8 cellular contexts compared by ENCODE assay signal in genomic region chr19:12648088-12648487, GRCh38. TPM values are rescaled to one million over a fixed set of nuclear protein-coding genes. Genes with fewer than 3 reads are reported as not detected.
DNase-seq lines count a peak whose midpoint lies in the region; ATAC-seq and TF ChIP-seq lines count a peak whose summit lies in the region.

No MANE protein-coding gene starts in this region.

- WGBS in stomach, 5 donors = 8 to 25% (median 19%) methylated on average over 24 to 29 of the region's 29 CpGs

- no peak overlapping the region for H3K27ac Mint-ChIP-seq in activated naive CD8-positive, alpha-beta T cell treated with anti-CD3 and anti-CD28 coated beads for 36 hours
- H3K27ac Mint-ChIP-seq in progenitor cell of endocrine pancreas = no peak overlapping the region
- H3K27ac Mint-ChIP-seq in activated naive CD4-positive, alpha-beta T cell treated with anti-CD3 and anti-CD28 coated beads for 36 hours = no peak overlapping the region

- no peak for TF ChIP-seq EP300 in stomach (IDR thresholded peaks at IDR 0.05)

- H3K27ac ChIP-seq in stomach = no peak overlapping the region

- H3K4me1 ChIP-seq in stomach = peaks cover 10 to 19% (median 17%) of the 10 kb centered on the region in 4 donors

- H3K9me3 ChIP-seq in stomach = no peaks in the 10 kb centered on the region

- no peak overlapping the region for H3K4me3 Mint-ChIP-seq in activated naive CD8-positive, alpha-beta T cell treated with anti-CD3 and anti-CD28 coated beads for 36 hours
- no peak overlapping the region for H3K4me3 Mint-ChIP-seq in progenitor cell of endocrine pancreas (ENCODE audit: low read depth)
- H3K4me3 Mint-ChIP-seq in activated naive CD4-positive, alpha-beta T cell treated with anti-CD3 and anti-CD28 coated beads for 36 hours = no peak overlapping the region

- no peaks in the 10 kb centered on the region for H3K27me3 Mint-ChIP-seq in activated naive CD8-positive, alpha-beta T cell treated with anti-CD3 and anti-CD28 coated beads for 36 hours
- no peaks in the 10 kb centered on the region for H3K27me3 Mint-ChIP-seq in progenitor cell of endocrine pancreas
- no peaks in the 10 kb centered on the region for H3K27me3 Mint-ChIP-seq in activated naive CD4-positive, alpha-beta T cell treated with anti-CD3 and anti-CD28 coated beads for 36 hours (ENCODE audit: low read depth)

- no peaks in the 10 kb centered on the region for H3K27me3 ChIP-seq in stomach

- peaks cover 0 to 30% (median 14%) of the 10 kb centered on the region in 4 donors for H3K36me3 ChIP-seq in stomach

- ATAC-seq in GM18519 (IDR thresholded peaks at IDR 0.05; ENCODE audit: low FRiP score, unreplicated experiment) = no peak

- TF ChIP-seq CTCF in HFF-Myc (IDR thresholded peaks at IDR 0.05; ENCODE audit: low read depth, low read length, missing control alignments) (peak; percentile 12), choroid plexus epithelial cell (conservative IDR thresholded peaks at IDR 0.05; ENCODE audit: low read depth, low read length) (peak; percentile 40), stomach (IDR thresholded peaks at IDR 0.05) (peak in 1 of 7 experiments; percentile 19), progenitor cell of endocrine pancreas (IDR thresholded peaks at IDR 0.05; ENCODE audit: unreplicated experiment) (no peak)

- CTCF ChIA-PET in activated naive CD4-positive, alpha-beta T cell treated with anti-CD3 and anti-CD28 coated beads for 36 hours (lab: Charles Lee) = interaction anchor here (0.7 to 1.3 kb wide), 2 partner anchors 8 to 18 kb away, joined by 3 read pairs; no protein-coding TSS in a partner anchor

- DNase-seq in HFF-Myc (ENCODE audit: extremely low read depth, low read depth) (no peak), choroid plexus epithelial cell (ENCODE audit: low read depth) (no peak), iPS-NIHi7 (ENCODE audit: extremely low spot score) (peak; percentile 76), stomach (no peak), progenitor cell of endocrine pancreas (ENCODE audit: low spot score, unreplicated experiment) (no peak)
- no peak for DNase-seq in activated naive CD8-positive, alpha-beta T cell treated with anti-CD3 and anti-CD28 coated beads for 36 hours
- no peak for DNase-seq in activated naive CD4-positive, alpha-beta T cell treated with anti-CD3 and anti-CD28 coated beads for 36 hours

- no peak overlapping the region for H3K4me3 ChIP-seq in HFF-Myc (replicated peaks; ENCODE audit: low read depth, low read length)
- H3K4me3 ChIP-seq in choroid plexus epithelial cell (ENCODE audit: low read depth, low read length) = no peak overlapping the region
- peak overlapping the region; percentile 41 to 48 (median 44) for H3K4me3 ChIP-seq in stomach

- peaks cover 2% of the 10 kb centered on the region for H3K4me1 Mint-ChIP-seq in activated naive CD8-positive, alpha-beta T cell treated with anti-CD3 and anti-CD28 coated beads for 36 hours
- H3K4me1 Mint-ChIP-seq in progenitor cell of endocrine pancreas (ENCODE audit: low read depth) = no peaks in the 10 kb centered on the region
- no peaks in the 10 kb centered on the region for H3K4me1 Mint-ChIP-seq in activated naive CD4-positive, alpha-beta T cell treated with anti-CD3 and anti-CD28 coated beads for 36 hours (ENCODE audit: low read depth)

- peaks cover 33% of the 10 kb centered on the region for H3K36me3 Mint-ChIP-seq in activated naive CD8-positive, alpha-beta T cell treated with anti-CD3 and anti-CD28 coated beads for 36 hours
- peaks cover 15% of the 10 kb centered on the region for H3K36me3 Mint-ChIP-seq in progenitor cell of endocrine pancreas (ENCODE audit: insufficient read depth)
- peaks cover 31% of the 10 kb centered on the region for H3K36me3 Mint-ChIP-seq in activated naive CD4-positive, alpha-beta T cell treated with anti-CD3 and anti-CD28 coated beads for 36 hours (ENCODE audit: low read depth)

- intact Hi-C loops in stomach (cut with DNase I; ENCODE audit: low total_unique reads) = no loop called here
- intact Hi-C loops in activated naive CD4-positive, alpha-beta T cell treated with anti-CD3 and anti-CD28 coated beads for 36 hours (cut with micrococcal nuclease) = no loop called here

- TF ChIP-seq POLR2A in stomach (IDR thresholded peaks at IDR 0.05) = no peak

- no peaks in the 10 kb centered on the region for H3K9me3 Mint-ChIP-seq in activated naive CD8-positive, alpha-beta T cell treated with anti-CD3 and anti-CD28 coated beads for 36 hours
- no peaks in the 10 kb centered on the region for H3K9me3 Mint-ChIP-seq in progenitor cell of endocrine pancreas (ENCODE audit: low read depth)
- no peaks in the 10 kb centered on the region for H3K9me3 Mint-ChIP-seq in activated naive CD4-positive, alpha-beta T cell treated with anti-CD3 and anti-CD28 coated beads for 36 hours

RNA-seq across cellular contexts. Expression of gene MAN2B1, which starts 18.5 kb away (rescaled TPM):
- total RNA-seq in stomach (100 to 1,000 TPM in 4 of 5 donors, 10 to 100 TPM in 1; 41.7 to 429 (median 117) TPM), progenitor cell of endocrine pancreas (115 and 120 TPM in 2 replicates)
- 10 to 100 TPM; 20.6 to 59.0 (median 42.1) TPM for polyA plus RNA-seq in stomach
- 100 to 1,000 TPM; 111 to 122 TPM for total RNA-seq in activated naive CD8-positive, alpha-beta T cell treated with anti-CD3 and anti-CD28 coated beads for 36 hours
- 100 to 1,000 TPM; 120 to 131 TPM for total RNA-seq in activated naive CD4-positive, alpha-beta T cell treated with anti-CD3 and anti-CD28 coated beads for 36 hours

RNA-seq across cellular contexts. Expression of gene WDR83, which starts 18.5 kb away (rescaled TPM):
- total RNA-seq in stomach (10 to 100 TPM in 1 of 5 donors, 1 to 10 TPM in 4; 1.4 to 12.9 (median 9.6) TPM), progenitor cell of endocrine pancreas (16.3 and 17.2 TPM in 2 replicates)
- 10 to 100 TPM; 20.6 to 33.4 (median 32.7) TPM for polyA plus RNA-seq in stomach
- total RNA-seq in activated naive CD8-positive, alpha-beta T cell treated with anti-CD3 and anti-CD28 coated beads for 36 hours = 10 to 100 TPM; 25.7 to 26.8 TPM
- total RNA-seq in activated naive CD4-positive, alpha-beta T cell treated with anti-CD3 and anti-CD28 coated beads for 36 hours = 10 to 100 TPM; 14.9 to 16.2 TPM

RNA-seq across cellular contexts. Expression of gene DHPS, which starts 33.6 kb away (rescaled TPM):
- 100 to 1,000 TPM in 2 of 5 donors, 10 to 100 TPM in 3; 51.7 to 287 (median 82.6) TPM for total RNA-seq in stomach
- 10 to 100 TPM; 65.1 to 76.0 (median 75.0) TPM for polyA plus RNA-seq in stomach
- total RNA-seq in activated naive CD8-positive, alpha-beta T cell treated with anti-CD3 and anti-CD28 coated beads for 36 hours = 10 to 100 TPM; 92.9 to 99.9 TPM
- 92.0 and 106 TPM in 2 replicates for total RNA-seq in progenitor cell of endocrine pancreas
- 100 to 1,000 TPM; 131 to 149 TPM for total RNA-seq in activated naive CD4-positive, alpha-beta T cell treated with anti-CD3 and anti-CD28 coated beads for 36 hours

RNA-seq across cellular contexts. Expression of gene ZNF791, which starts 37.4 kb away (rescaled TPM):
- total RNA-seq in stomach (10 to 100 TPM; 14.0 to 33.0 (median 25.8) TPM), progenitor cell of endocrine pancreas (22.3 and 24.3 TPM in 2 replicates)
- polyA plus RNA-seq in stomach = 1 to 10 TPM; 4.7 to 7.2 (median 5.3) TPM
- 10 to 100 TPM; 14.6 to 15.1 TPM for total RNA-seq in activated naive CD8-positive, alpha-beta T cell treated with anti-CD3 and anti-CD28 coated beads for 36 hours
- 10 to 100 TPM; 11.2 to 11.9 TPM for total RNA-seq in activated naive CD4-positive, alpha-beta T cell treated with anti-CD3 and anti-CD28 coated beads for 36 hours

RNA-seq across cellular contexts. Expression of gene ZNF490, which starts 37.5 kb away (rescaled TPM):
- 1 to 10 TPM in 4 of 5 donors, not detected in 1; 4.1 to 7.5 (median 5.6) TPM for total RNA-seq in stomach
- polyA plus RNA-seq in stomach = under 1 TPM in 2 of 3 donors, not detected in 1; 0.25 to 0.44 TPM
- 1 to 10 TPM; 7.7 to 9.2 TPM for total RNA-seq in activated naive CD8-positive, alpha-beta T cell treated with anti-CD3 and anti-CD28 coated beads for 36 hours
- 12.7 and 15.1 TPM in 2 replicates for total RNA-seq in progenitor cell of endocrine pancreas
- 1 to 10 TPM; 3.9 to 5.0 TPM for total RNA-seq in activated naive CD4-positive, alpha-beta T cell treated with anti-CD3 and anti-CD28 coated beads for 36 hours

Comparison
In these comparisons a context has a peak if more than half of its experiments do, and no peak if none do; other contexts are left out.
1. H3K4me3 ChIP-seq: peak in stomach (4 of 4); none in HFF-Myc (single experiment) and choroid plexus epithelial cell (single experiment).